Comparison of ENCODE assay signal across 8 cellular contexts in the genomic region with DNA sequence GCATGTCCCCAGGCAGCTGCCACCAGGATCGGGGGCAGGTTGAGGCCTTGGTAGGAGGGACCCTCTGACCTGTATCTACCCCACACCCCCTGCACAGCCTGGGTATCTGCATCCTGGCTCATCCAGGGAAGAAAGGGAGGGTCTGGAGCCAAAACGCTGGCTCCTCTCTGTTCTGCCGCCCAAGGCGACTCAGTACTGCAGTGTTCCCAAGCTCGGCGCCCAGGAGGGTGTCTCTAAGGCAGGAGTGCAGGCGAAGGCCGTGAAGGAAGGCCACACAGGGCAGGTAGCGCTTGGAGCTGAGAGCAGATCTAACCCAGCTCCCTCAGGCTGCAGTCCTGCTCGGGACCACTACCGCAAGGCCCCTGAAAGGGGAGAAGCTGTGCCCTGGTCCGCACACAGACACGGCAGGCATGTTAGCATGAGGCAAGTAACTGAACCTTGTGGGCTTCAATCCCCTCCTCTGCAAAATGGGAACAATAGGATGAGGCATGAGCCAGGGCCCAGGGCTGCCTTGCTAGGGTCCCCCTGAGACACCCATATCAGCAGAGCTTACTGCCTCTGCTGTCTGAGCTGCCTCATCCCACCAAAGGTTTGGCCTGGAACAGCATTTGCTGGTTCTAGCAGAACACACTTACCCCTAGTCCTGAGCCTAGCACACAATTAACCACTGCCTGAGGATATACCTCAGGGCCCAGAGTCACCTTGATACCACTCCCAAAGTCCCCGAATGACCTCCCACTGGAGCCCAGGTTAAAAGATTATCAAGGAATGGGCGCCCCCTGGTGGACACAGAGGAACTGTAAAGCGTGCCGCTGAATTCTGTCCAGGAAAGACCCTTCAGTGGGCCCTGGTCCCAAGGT. TPM values are rescaled to one million over a fixed set of nuclear protein-coding genes. Genes with fewer than 3 reads are reported as not detected.
DNase-seq lines count a peak whose midpoint lies in the region; ATAC-seq and TF ChIP-seq lines count a peak whose summit lies in the region.

No MANE protein-coding gene starts in this region.

- no peak overlapping the region for H4K91ac ChIP-seq in neuronal stem cell (ENCODE audit: low read depth, low read length, poor library complexity)

- H4K8ac ChIP-seq in neuronal stem cell (ENCODE audit: low read depth, low read length), result no peak overlapping the region

- H2BK15ac ChIP-seq in neuronal stem cell (ENCODE audit: low read length), result no peak overlapping the region

- no peak overlapping the region for H3K4me2 ChIP-seq in neuronal stem cell (ENCODE audit: insufficient read depth, low read length, poor library complexity, severe bottlenecking)

- H2BK120ac ChIP-seq in neuronal stem cell (ENCODE audit: low read depth, low read length), result no peak overlapping the region

- H3K27ac ChIP-seq in neuronal stem cell (replicated peaks; ENCODE audit: low read length) (peak overlapping the region; percentile 75), thoracic aorta (peak overlapping the region; percentile 64 to 69)

- peak overlapping the region; percentile 39 for H3K9ac ChIP-seq in neuronal stem cell (ENCODE audit: low read depth, low read length, poor library complexity)

- H3K4ac ChIP-seq in neuronal stem cell (ENCODE audit: low read length), result no peak overlapping the region

- DNase-seq in COR-L47 (lab: John Stamatoyannopoulos, UW) (peak; percentile 58), HK-2 (ENCODE audit: unreplicated experiment) (peak; percentile 82), OCI-M1 (lab: John Stamatoyannopoulos, UW) (peak; percentile 81), fibroblast of mammary gland (ENCODE audit: low read depth) (peak; percentile 43), neuronal stem cell (ENCODE audit: low spot score) (peak; percentile 86), thoracic aorta (ENCODE audit: low spot score) (no peak)
- peak; percentile 88 for DNase-seq in activated T-cell treated with anti-CD3 and anti-CD28 coated beads, Interleukin-2, amount 50 U/mL, for 24 hours

- no peak overlapping the region for H2BK12ac ChIP-seq in neuronal stem cell (ENCODE audit: low read length)

- H3K36me3 Mint-ChIP-seq in activated T-cell treated with anti-CD3 and anti-CD28 coated beads, Interleukin-2, amount 50 U/mL, for 24 hours (ENCODE audit: low read depth), result peaks cover 46% of the 10 kb centered on the region

- H3K9me3 ChIP-seq in neuronal stem cell (replicated peaks in 1 of 2; ENCODE audit: control insufficient read depth in 2 of 2, insufficient read depth in 1 of 2, low read depth in 1 of 2, low read length in 2 of 2) (no peaks in the 10 kb centered on the region), thoracic aorta (no peaks in the 10 kb centered on the region)

- H3K4me3 Mint-ChIP-seq in activated T-cell treated with anti-CD3 and anti-CD28 coated beads, Interleukin-2, amount 50 U/mL, for 24 hours, result peak overlapping the region; percentile 48

- H3K18ac ChIP-seq in neuronal stem cell (ENCODE audit: low read length), result peak overlapping the region; percentile 72

- TF ChIP-seq CTCF in fibroblast of mammary gland (conservative IDR thresholded peaks at IDR 0.05; ENCODE audit: control insufficient read depth, insufficient read depth, low read depth, low read length) (peak; percentile 77), thoracic aorta (IDR thresholded peaks at IDR 0.05) (peak; percentile 94)

- peak overlapping the region; percentile 73 for H3K14ac ChIP-seq in neuronal stem cell (ENCODE audit: low read length)

- ATAC-seq in thoracic aorta (ENCODE audit: insufficient number of reproducible peaks, low FRiP score, low read depth) (no peak), GM19467 (IDR thresholded peaks at IDR 0.05; ENCODE audit: unreplicated experiment) (no peak)

- no peaks in the 10 kb centered on the region for H3K79me1 ChIP-seq in neuronal stem cell (ENCODE audit: low read depth, low read length)

- H3K23ac ChIP-seq in neuronal stem cell (ENCODE audit: low read depth, low read length, poor library complexity), result peak overlapping the region; percentile 96

- peak overlapping the region; percentile 45 for H2BK5ac ChIP-seq in neuronal stem cell (ENCODE audit: low read length)

- no peak overlapping the region for H2AFZ ChIP-seq in neuronal stem cell (ENCODE audit: low read length)

- no peaks in the 10 kb centered on the region for H3K27me3 ChIP-seq in neuronal stem cell (ENCODE audit: control insufficient read depth in 3 of 3, insufficient read depth in 3 of 3, low read depth in 1 of 3, low read length in 3 of 3)
- no peaks in the 10 kb centered on the region for H3K27me3 ChIP-seq in thoracic aorta (replicated peaks; ENCODE audit: insufficient read depth)

- H3K4me3 ChIP-seq in fibroblast of mammary gland (ENCODE audit: control insufficient read depth, low read depth, low read length) (no peak overlapping the region), neuronal stem cell (ENCODE audit: low read length in 2 of 2) (no peak overlapping the region), thoracic aorta (no peak overlapping the region)

- H3K36me3 ChIP-seq in neuronal stem cell (replicated peaks in 1 of 2; ENCODE audit: control insufficient read depth in 2 of 2, insufficient read depth in 2 of 2, low read length in 2 of 2), result peaks cover 26 to 37% of the 10 kb centered on the region in 2 donors
- peaks cover 9% of the 10 kb centered on the region for H3K36me3 ChIP-seq in thoracic aorta

- H3K27me3 Mint-ChIP-seq in activated T-cell treated with anti-CD3 and anti-CD28 coated beads, Interleukin-2, amount 50 U/mL, for 24 hours, result no peaks in the 10 kb centered on the region

- no CpG with 5 or more reads among the region's 17 CpGs for WGBS in neuronal stem cell (ENCODE audit: extremely low coverage in 2 of 2, insufficient read length in 2 of 2, insufficient replicate concordance in 1 of 2), 2 donors

- H3K9me3 Mint-ChIP-seq in activated T-cell treated with anti-CD3 and anti-CD28 coated beads, Interleukin-2, amount 50 U/mL, for 24 hours, result no peaks in the 10 kb centered on the region

- H3K4me1 ChIP-seq in neuronal stem cell (ENCODE audit: control insufficient read depth in 2 of 2, insufficient read depth in 1 of 2, low read depth in 1 of 2, low read length in 2 of 2) (peaks cover 19 to 29% of the 10 kb centered on the region in 2 donors), thoracic aorta (ENCODE audit: control insufficient read depth in 1 of 2, low read depth in 2 of 2) (peaks cover 21 to 64% of the 10 kb centered on the region in 2 donors)

- H2AK5ac ChIP-seq in neuronal stem cell (ENCODE audit: low read depth, low read length), result peak overlapping the region; percentile 82

- H3K4me1 Mint-ChIP-seq in activated T-cell treated with anti-CD3 and anti-CD28 coated beads, Interleukin-2, amount 50 U/mL, for 24 hours (ENCODE audit: low read depth), result peaks cover 40% of the 10 kb centered on the region

- H3K27ac Mint-ChIP-seq in activated T-cell treated with anti-CD3 and anti-CD28 coated beads, Interleukin-2, amount 50 U/mL, for 24 hours, result peak overlapping the region; percentile 98

RNA-seq across cellular contexts. Expression of a gene that starts 6.5 kb away (rescaled TPM):
- polyA plus RNA-seq in neuronal stem cell (2013, experiment 1 of 2), result 3,606 TPM
- 3,678 TPM for polyA plus RNA-seq in neuronal stem cell (2013, experiment 2 of 2)
- 1,000 to 10,000 TPM in 1 of 2 donors, 100 to 1,000 TPM in 1; 700 to 1,022 TPM for total RNA-seq in thoracic aorta
